Comparison of ENCODE assay signal across 17 cellular contexts in the genomic region with DNA sequence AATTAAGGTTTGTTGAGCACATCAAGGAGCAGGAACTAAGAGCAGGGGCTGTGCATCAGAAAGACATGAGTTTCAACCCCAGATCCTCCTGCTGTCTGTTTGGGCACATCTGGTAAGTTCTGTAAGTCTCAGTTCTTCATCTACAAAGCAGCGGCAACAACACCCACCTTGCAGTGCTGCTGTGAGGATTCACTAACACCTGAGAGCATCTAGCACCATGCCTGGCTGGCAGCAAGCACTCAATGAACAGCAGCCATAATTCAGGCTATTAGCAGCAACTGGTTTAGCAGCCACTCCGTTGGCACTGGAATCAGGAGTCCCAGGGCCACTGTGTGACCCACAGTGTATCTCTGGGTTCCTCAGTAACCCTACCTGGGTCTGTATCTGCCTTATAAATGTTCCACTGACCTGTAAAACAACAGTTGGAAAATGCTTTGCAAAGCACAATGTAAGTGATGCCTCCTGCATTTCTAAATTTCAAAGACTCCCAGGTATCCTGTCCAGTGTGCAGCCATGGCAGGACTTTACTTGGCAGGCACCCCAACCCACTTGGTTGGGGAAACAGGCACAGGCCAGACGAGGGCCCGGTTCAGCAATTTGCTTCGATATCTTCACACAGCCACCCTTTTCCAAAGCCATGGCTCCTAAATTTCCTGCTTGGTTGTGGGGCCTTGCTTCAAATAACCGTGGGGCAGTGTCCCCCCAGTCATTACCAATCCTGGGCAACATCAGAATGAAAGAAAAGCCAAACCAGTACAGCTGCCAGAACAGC. TPM values are rescaled to one million over a fixed set of nuclear protein-coding genes. Genes with fewer than 3 reads are reported as not detected.
A peak's percentile ranks its signal among the peaks of the same experiment; 100 is the strongest.
DNase-seq lines count a peak whose midpoint lies in the region; ATAC-seq, FAIRE-seq and TF ChIP-seq lines count a peak whose summit lies in the region.
"Had no signal": no experiment of that assay in that cellular context is flagged by ENCODE, and none has a peak within 500 bp of the region (broad histone marks: within the 10 kb centered on the region; RNA-seq: fewer than 3 reads in every experiment).

No MANE protein-coding gene starts in this region.

- FAIRE-seq in GM12891 (lab: Jason Lieb, UNC) = peak; percentile 43

- intact Hi-C loops in esophagus squamous epithelium (cut with DNase I) (no loop called here), upper lobe of right lung (cut with DNase I) (loop anchor here (10.0 kb wide), 1 partner anchor 50 kb away; no protein-coding TSS in a partner anchor)

- H3K4me1 ChIP-seq in OCI-LY3 (ENCODE audit: low read length) = peaks cover 71% of the 10 kb centered on the region
- H3K4me1 ChIP-seq in gastroesophageal sphincter = peaks cover 9 to 91% (median 58%) of the 10 kb centered on the region in 3 donors
- peaks cover 27% of the 10 kb centered on the region for H3K4me1 ChIP-seq in rectal smooth muscle tissue (ENCODE audit: control insufficient read depth, insufficient read depth, low read length)
- peaks cover 46 to 92% (median 64%) of the 10 kb centered on the region in 3 donors for H3K4me1 ChIP-seq in esophagus squamous epithelium
- H3K4me1 ChIP-seq in upper lobe of right lung = peaks cover 75% of the 10 kb centered on the region

- no peak for TF ChIP-seq EP300 in gastroesophageal sphincter (IDR thresholded peaks at IDR 0.05)

- peaks cover 13% of the 10 kb centered on the region for H3K36me3 ChIP-seq in OCI-LY3 (replicated peaks; ENCODE audit: low read depth, low read length)
- no peaks in the 10 kb centered on the region for H3K36me3 ChIP-seq in gastroesophageal sphincter
- H3K36me3 ChIP-seq in rectal smooth muscle tissue (ENCODE audit: control insufficient read depth, insufficient read depth, low read length) = no peaks in the 10 kb centered on the region
- H3K36me3 ChIP-seq in esophagus squamous epithelium = no peaks in the 10 kb centered on the region
- H3K36me3 ChIP-seq in upper lobe of right lung = no peaks in the 10 kb centered on the region

- no peak overlapping the region for H2AFZ ChIP-seq in OCI-LY3 (ENCODE audit: low read depth, low read length)

- no peaks in the 10 kb centered on the region for H3K9me3 ChIP-seq in OCI-LY3 (ENCODE audit: insufficient read depth, low read length)
- H3K9me3 ChIP-seq in gastroesophageal sphincter = no peaks in the 10 kb centered on the region
- H3K9me3 ChIP-seq in esophagus squamous epithelium = no peaks in the 10 kb centered on the region
- H3K9me3 ChIP-seq in upper lobe of right lung = no peaks in the 10 kb centered on the region
- H3K9me3 ChIP-seq: esophagus muscularis mucosa, mucosa of descending colon, suprapubic skin had no signal

- 67 to 71% methylated on average over 1 to 2 of the region's 6 CpGs for WGBS in gastroesophageal sphincter (ENCODE audit: low coverage in 1 of 2), 2 donors
- 86 to 90% methylated on average over 5 to 6 of the region's 6 CpGs for WGBS in esophagus squamous epithelium, 2 donors

- no peaks in the 10 kb centered on the region for H3K27me3 ChIP-seq in OCI-LY3 (ENCODE audit: low read depth, low read length)
- no peaks in the 10 kb centered on the region for H3K27me3 ChIP-seq in gastroesophageal sphincter
- H3K27me3 ChIP-seq in rectal smooth muscle tissue (ENCODE audit: control insufficient read depth, insufficient read depth, low read length) = no peaks in the 10 kb centered on the region
- no peaks in the 10 kb centered on the region for H3K27me3 ChIP-seq in esophagus squamous epithelium
- H3K27me3 ChIP-seq in upper lobe of right lung = no peaks in the 10 kb centered on the region
- H3K27me3 ChIP-seq: esophagus muscularis mucosa, suprapubic skin had no signal

- peaks cover 7% of the 10 kb centered on the region for H4K20me1 ChIP-seq in OCI-LY3 (ENCODE audit: insufficient read depth, low read length)

- DNase-seq in GM12891 (ENCODE audit: insufficient read length, low spot score) (no peak), esophagus squamous epithelium (lab: John Stamatoyannopoulos, UW) (no peak), upper lobe of right lung (no peak), GDM1 (lab: John Stamatoyannopoulos, UW) (no peak), OCI-M2 (lab: John Stamatoyannopoulos, UW; ENCODE audit: unreplicated experiment) (no peak)
- DNase-seq: activated CD4-positive, CD25-positive, alpha-beta regulatory T cell treated with anti-CD3 and anti-CD28 coated beads, Interleukin-2, amount 50 U/mL, for 72 hours; activated CD8-positive, alpha-beta memory T cell treated with anti-CD3 and anti-CD28 coated beads, Interleukin-2, amount 10 ng/mL, durations not matched to agents 7 days and 5 days; activated effector memory CD4-positive, alpha-beta T cell treated with anti-CD3 and anti-CD28 coated beads, Interleukin-2, amount 50 U/mL, for 16 hours; mucosa of descending colon; NCI-H2081; NCI-H69; stimulated activated CD4-positive, alpha-beta T cell treated with anti-CD3 and anti-CD28 coated beads, Interleukin-2, amount 100 ng/mL, for 24 hours had no signal

- H3K4me3 ChIP-seq in OCI-LY3 (ENCODE audit: low read length) (peak overlapping the region; percentile 59), gastroesophageal sphincter (no peak overlapping the region), rectal smooth muscle tissue (ENCODE audit: low read length) (no peak overlapping the region), esophagus squamous epithelium (no peak overlapping the region), upper lobe of right lung (no peak overlapping the region)
- H3K4me3 ChIP-seq: esophagus muscularis mucosa, mucosa of descending colon, suprapubic skin had no signal

- H3K4me2 ChIP-seq in OCI-LY3 (ENCODE audit: low read length) = peak overlapping the region; percentile 98

- TF ChIP-seq POLR2A in GM12891 (IDR thresholded peaks at IDR 0.05; ENCODE audit: low read depth, low read length) (no peak), gastroesophageal sphincter (IDR thresholded peaks at IDR 0.05) (no peak), esophagus squamous epithelium (IDR thresholded peaks at IDR 0.05) (no peak)

- TF ChIP-seq CTCF in OCI-LY3 (IDR thresholded peaks at IDR 0.05; ENCODE audit: low read depth, low read length) (no peak), gastroesophageal sphincter (IDR thresholded peaks at IDR 0.05) (no peak), esophagus squamous epithelium (IDR thresholded peaks at IDR 0.05) (no peak), upper lobe of right lung (IDR thresholded peaks at IDR 0.05) (no peak)

- ATAC-seq in gastroesophageal sphincter (no peak), upper lobe of right lung (no peak)
- ATAC-seq: activated CD8-positive, alpha-beta memory T cell treated with anti-CD3 and anti-CD28 coated beads, Interleukin-2, amount 10 ng/mL, durations not matched to agents 7 days and 5 days; mucosa of descending colon had no signal

- peak overlapping the region; percentile 67 for H3K9ac ChIP-seq in OCI-LY3 (ENCODE audit: low read length)
- H3K9ac ChIP-seq in rectal smooth muscle tissue (ENCODE audit: low read length) = no peak overlapping the region

- peaks cover 82% of the 10 kb centered on the region for H3K79me2 ChIP-seq in OCI-LY3 (ENCODE audit: low read length)

- H3K27ac ChIP-seq in OCI-LY3 (ENCODE audit: low read length) (peak overlapping the region; percentile 97), gastroesophageal sphincter (peak overlapping the region in 3 of 4 donors; percentile 47 to 72 (median 67)), rectal smooth muscle tissue (ENCODE audit: low read depth, low read length) (peak overlapping the region; percentile 32), esophagus squamous epithelium (peak overlapping the region in 2 of 4 donors; percentile 4 to 55), upper lobe of right lung (no peak overlapping the region)
- H3K27ac ChIP-seq: suprapubic skin had no signal

TF ChIP-seq in GM12891, 5 proteins besides CTCF, POLR2A, EP300 and RAD21:
- no peak for TF ChIP-seq POU2F2 (IDR thresholded peaks at IDR 0.05; ENCODE audit: low read depth, low read length)
- no peak for TF ChIP-seq POLR2AphosphoS5 (IDR thresholded peaks at IDR 0.05; ENCODE audit: low read depth, low read length)
- peak; percentile 20; the same call in 1 of the 2 replicates for TF ChIP-seq SPI1 (IDR thresholded peaks at IDR 0.05; ENCODE audit: low read depth, low read length)

RNA-seq across cellular contexts. Expression of gene ST3GAL2, which starts 4.2 kb away (rescaled TPM):
- 33.7 TPM for polyA plus RNA-seq in GM12891 (2012; ENCODE audit: low read depth, missing spikeins)
- 10 to 100 TPM; 17.6 to 35.6 (median 24.8) TPM for total RNA-seq in gastroesophageal sphincter
- 1 to 10 TPM in 3 of 4 donors, under 1 TPM in 1; 0.80 to 6.5 (median 3.0) TPM for total RNA-seq in esophagus squamous epithelium
- total RNA-seq in upper lobe of right lung = 30.9 TPM

RNA-seq across cellular contexts. Expression of gene FCSK, which starts 19.7 kb away (rescaled TPM):
- 8.0 TPM for polyA plus RNA-seq in GM12891 (2012; ENCODE audit: low read depth, missing spikeins)
- 10 to 100 TPM in 3 of 4 donors, 1 to 10 TPM in 1; 6.9 to 21.8 (median 12.4) TPM for total RNA-seq in gastroesophageal sphincter
- 10 to 100 TPM; 10.2 to 13.0 (median 11.0) TPM for total RNA-seq in esophagus squamous epithelium
- total RNA-seq in upper lobe of right lung = 26.0 TPM
